In the genomic region with DNA sequence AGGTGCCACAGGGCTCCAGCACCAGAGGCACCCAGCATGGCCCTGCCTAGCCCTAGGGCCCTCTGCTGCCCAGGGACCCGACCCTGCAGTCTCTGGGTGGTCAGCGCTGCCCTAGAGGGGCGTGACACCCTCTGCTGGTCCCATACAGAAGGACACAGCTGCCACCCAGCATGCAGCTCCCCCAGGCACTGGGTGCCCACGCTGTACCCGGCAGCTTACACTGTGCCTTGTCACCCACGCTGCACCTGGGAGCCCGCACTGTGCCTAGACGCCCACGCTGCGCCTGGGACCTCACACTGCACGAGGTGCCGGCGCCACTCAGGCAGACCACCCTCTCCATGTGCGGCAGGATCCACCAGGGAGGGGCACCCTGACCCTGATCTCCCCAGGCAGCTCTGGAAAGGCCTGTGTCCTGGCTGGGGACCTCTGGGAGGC, we compare ENCODE assay signal across 1 cellular context.
TF ChIP-seq lines count a peak whose summit lies in the region.

No MANE protein-coding gene starts in this region.

TF ChIP-seq in IMR-90, 13 proteins besides CTCF, POLR2A, EP300 and RAD21 (continued from another document):
- TF ChIP-seq MAZ (IDR thresholded peaks at IDR 0.05; ENCODE audit: borderline replicate concordance, low read depth, low read length) (no peak), FOS (IDR thresholded peaks at IDR 0.05; ENCODE audit: low read depth, low read length) (no peak), CEBPB (IDR thresholded peaks at IDR 0.05; ENCODE audit: low read depth, low read length) (no peak), RCOR1 (IDR thresholded peaks at IDR 0.05; ENCODE audit: insufficient replicate concordance, low read length) (no peak), SMC3 (IDR thresholded peaks at IDR 0.05; ENCODE audit: low read depth, low read length) (no peak), MAFK (IDR thresholded peaks at IDR 0.05; ENCODE audit: low read depth, low read length) (no peak)
- TF ChIP-seq, protein P1, sequence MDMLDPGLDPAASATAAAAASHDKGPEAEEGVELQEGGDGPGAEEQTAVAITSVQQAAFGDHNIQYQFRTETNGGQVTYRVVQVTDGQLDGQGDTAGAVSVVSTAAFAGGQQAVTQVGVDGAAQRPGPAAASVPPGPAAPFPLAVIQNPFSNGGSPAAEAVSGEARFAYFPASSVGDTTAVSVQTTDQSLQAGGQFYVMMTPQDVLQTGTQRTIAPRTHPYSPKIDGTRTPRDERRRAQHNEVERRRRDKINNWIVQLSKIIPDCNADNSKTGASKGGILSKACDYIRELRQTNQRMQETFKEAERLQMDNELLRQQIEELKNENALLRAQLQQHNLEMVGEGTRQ (IDR thresholded peaks at IDR 0.05; ENCODE audit: low read depth, low read length), result no peak
